Comparison of ENCODE assay signal across 9 cellular contexts in the genomic region with DNA sequence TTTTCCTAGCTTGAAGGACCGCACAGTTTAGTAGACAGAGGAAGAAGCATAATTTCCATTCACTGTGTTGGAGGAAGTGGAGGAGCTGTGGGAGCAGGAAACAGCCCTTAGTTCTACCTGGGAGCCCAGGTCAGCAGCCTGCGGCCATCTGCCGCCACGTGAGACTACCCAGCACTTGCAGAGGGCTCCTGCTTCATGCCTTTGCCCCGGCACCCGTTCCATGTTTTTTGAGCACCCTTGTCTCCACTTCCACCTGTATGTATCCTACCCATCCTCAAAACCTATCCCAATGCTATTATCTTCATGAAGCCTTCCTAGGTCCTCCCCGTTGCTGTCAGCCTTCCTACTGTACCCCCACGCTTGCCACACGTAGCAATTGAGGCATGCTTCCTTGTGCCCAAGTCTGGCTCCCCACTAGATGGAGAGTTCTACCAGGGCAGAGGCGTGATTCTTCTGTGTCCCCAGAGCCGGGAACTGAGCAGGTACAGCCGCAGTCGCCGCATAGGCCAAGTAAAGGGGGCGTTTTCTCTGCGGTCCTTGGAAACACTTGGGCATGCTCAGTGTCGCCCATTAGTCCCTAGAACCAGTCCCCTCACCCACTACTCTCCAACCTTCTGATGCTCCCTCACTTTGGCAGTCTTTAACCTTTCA. TPM values are rescaled to one million over a fixed set of nuclear protein-coding genes. Genes with fewer than 3 reads are reported as not detected.
DNase-seq lines count a peak whose midpoint lies in the region; ATAC-seq, FAIRE-seq and TF ChIP-seq lines count a peak whose summit lies in the region.
"Had no signal": no experiment of that assay in that cellular context is flagged by ENCODE, and none has a peak within 500 bp of the region (broad histone marks: within the 10 kb centered on the region; RNA-seq: fewer than 3 reads in every experiment).

No MANE protein-coding gene starts in this region.

- no peak for TF ChIP-seq RAD21 in IMR-90 (IDR thresholded peaks at IDR 0.05; ENCODE audit: low read length)

- H2BK20ac ChIP-seq in IMR-90 (ENCODE audit: low read depth, low read length), result no peak overlapping the region

- peak overlapping the region; percentile 85 to 89 for H4K8ac ChIP-seq in IMR-90 (ENCODE audit: low read depth in 2 of 2, low read length in 2 of 2)

- CTCF ChIA-PET in IMR-90 (lab: Yijun Ruan, JAX), result no interaction called here

- H2BK120ac ChIP-seq in IMR-90 (ENCODE audit: low read depth, low read length), result peak overlapping the region; percentile 54; the same call in 1 of the 2 replicates

- POLR2A ChIA-PET in IMR-90 (lab: Charles Lee; ENCODE audit: unreplicated experiment), result no interaction called here

- intact Hi-C loops in IMR-90 (cut with micrococcal nuclease) (no loop called here), kidney (cut with DNase I) (no loop called here)

- in situ Hi-C loops in IMR-90 (cut with MboI; ENCODE audit: low sequenced_read_pairs), result no loop called here
- in situ Hi-C loops in astrocyte of the cerebellum (cut with HindIII; ENCODE audit: low sequenced_read_pairs), result loop anchor here (10.0 kb wide), 2 partner anchors 55 to 265 kb away; a partner anchor contains a TSS

- H3K36me3 ChIP-seq in IMR-90 (ENCODE audit: control insufficient read depth, insufficient read depth, low read length) (no peaks in the 10 kb centered on the region), kidney (ENCODE audit: control insufficient read depth in 1 of 2, insufficient read depth in 2 of 2, low read length in 2 of 2) (no peaks in the 10 kb centered on the region), suprapubic skin (no peaks in the 10 kb centered on the region)

- H3K56ac ChIP-seq in IMR-90 (ENCODE audit: extremely low read depth, insufficient read depth, low read length), result peak overlapping the region; percentile 66; the same call in 1 of the 2 replicates

- H3K23ac ChIP-seq in IMR-90 (ENCODE audit: low read depth, low read length), result peak overlapping the region; percentile 62

- BruUV-seq in IMR-90 (replicated peaks; lab: Mats Ljungman, UMichigan), result no TSS peak

- 0 out of 2 replicates have a peak, but pooled peaks cover 10% of the 10 kb centered on the region for H3K9me1 ChIP-seq in IMR-90 (ENCODE audit: insufficient read depth, low read length)

- peaks cover 0 to 14% of the 10 kb centered on the region in 2 experiments; a peak in 2 of 4 replicates for H3K79me1 ChIP-seq in IMR-90 (ENCODE audit: low read depth in 1 of 2, low read length in 2 of 2)

- TF ChIP-seq POLR2A in IMR-90 (IDR thresholded peaks at IDR 0.05; ENCODE audit: low read depth, low read length), result no peak
- TF ChIP-seq POLR2A in suprapubic skin (IDR thresholded peaks at IDR 0.05), result no peak
- no peak for TF ChIP-seq POLR2A in H54 (IDR thresholded peaks at IDR 0.05; ENCODE audit: low read depth, low read length)

- ATAC-seq in GM21423 (IDR thresholded peaks at IDR 0.05; ENCODE audit: unreplicated experiment) (peak; percentile 15), IMR-90 (ENCODE audit: low read depth) (peak; percentile 28)

- H3K9ac ChIP-seq in IMR-90 (ENCODE audit: low read depth, low read length), result peak overlapping the region; percentile 89
- H3K9ac ChIP-seq in kidney (ENCODE audit: low read length in 2 of 2), result peak overlapping the region; percentile 74 to 84

- H2AK9ac ChIP-seq in IMR-90 (replicated peaks; ENCODE audit: low read depth, low read length, poor library complexity), result peak overlapping the region; percentile 94

- H3K4ac ChIP-seq in IMR-90 (ENCODE audit: low read depth, low read length), result peak overlapping the region; percentile 88

- H3K9me3 ChIP-seq in IMR-90 (ENCODE audit: control insufficient read depth, insufficient read depth, low read length) (no peaks in the 10 kb centered on the region), kidney (ENCODE audit: control insufficient read depth in 1 of 2, low read length in 2 of 2) (no peaks in the 10 kb centered on the region), suprapubic skin (no peaks in the 10 kb centered on the region)

- dilution Hi-C loops in IMR-90 (cut with HindIII; ENCODE audit: low sequenced_read_pairs, unreplicated experiment), result no loop called here

- peak overlapping the region; percentile 81 for H4K91ac ChIP-seq in IMR-90 (ENCODE audit: insufficient read depth, low read depth, low read length)

- H3K4me1 ChIP-seq in IMR-90 (ENCODE audit: control insufficient read depth, insufficient read depth, low read length), result peaks cover 18% of the 10 kb centered on the region
- peaks cover 16 to 18% of the 10 kb centered on the region in 2 donors for H3K4me1 ChIP-seq in kidney (ENCODE audit: control insufficient read depth in 1 of 2, insufficient read depth in 1 of 2, low read depth in 1 of 2, low read length in 2 of 2)
- peaks cover 57% of the 10 kb centered on the region for H3K4me1 ChIP-seq in suprapubic skin

- DNase-seq in DMS79 treated with DMSO at 0.1 percent for 48 hours (lab: John Stamatoyannopoulos, UW) (peak; percentile 92), IMR-90 (no peak), astrocyte of the cerebellum (ENCODE audit: low read depth) (no peak), kidney (no peak), suprapubic skin (ENCODE audit: low spot score in 2 of 2) (no peak), NCI-H1092 (lab: John Stamatoyannopoulos, UW) (no peak), H54 (ENCODE audit: insufficient read length, low spot score) (no peak)

- peak overlapping the region; percentile 65; the same call in 2 of the 3 replicates for H2BK15ac ChIP-seq in IMR-90 (ENCODE audit: low read depth, low read length)

- H3K4me3 ChIP-seq in IMR-90 (ENCODE audit: insufficient read depth, low read depth, low read length), result peak overlapping the region; percentile 88
- H3K4me3 ChIP-seq in astrocyte of the cerebellum (ENCODE audit: low read depth, low read length), result peak overlapping the region; percentile 72
- peak overlapping the region; percentile 78 to 87 for H3K4me3 ChIP-seq in kidney (ENCODE audit: low read length in 2 of 2)
- peak overlapping the region; percentile 81 for H3K4me3 ChIP-seq in suprapubic skin

- H4K20me1 ChIP-seq in IMR-90 (ENCODE audit: insufficient read depth, low read length), result no peaks in the 10 kb centered on the region

- FAIRE-seq in kidney (lab: Jason Lieb, UNC) (no peak), H54 (lab: Jason Lieb, UNC) (no peak)
- FAIRE-seq: TTC549 had no signal

- TF ChIP-seq EP300 in suprapubic skin (IDR thresholded peaks at IDR 0.05), result no peak

- H2BK5ac ChIP-seq in IMR-90 (ENCODE audit: low read depth, low read length, poor library complexity, severe bottlenecking), result peak overlapping the region; percentile 69

- 39% methylated on average over 11 of the region's 17 CpGs; no CpG with 5 or more reads in 1 of the 2 experiments for WGBS in IMR-90 (ENCODE audit: extremely low coverage in 2 of 2, insufficient read length in 1 of 2), 2 experiments
- WGBS in suprapubic skin, result 27% methylated on average over 17 of the region's 17 CpGs

- H3K18ac ChIP-seq in IMR-90 (ENCODE audit: low read depth, low read length), result peak overlapping the region; percentile 79

- H3K27ac ChIP-seq in IMR-90 (ENCODE audit: insufficient read depth, low read length), result peak overlapping the region; percentile 79
- peak overlapping the region; percentile 71 to 78 for H3K27ac ChIP-seq in kidney (ENCODE audit: low read depth in 2 of 2, low read length in 2 of 2)
- peak overlapping the region; percentile 89 for H3K27ac ChIP-seq in suprapubic skin

- H2AK5ac ChIP-seq in IMR-90 (ENCODE audit: low read depth, low read length), result peak overlapping the region; percentile 54; the same call in 1 of the 2 replicates

- peak overlapping the region; percentile 93; the same call in 1 of the 2 replicates for H3K14ac ChIP-seq in IMR-90 (replicated peaks; ENCODE audit: low read depth, low read length)

- no peak for TF ChIP-seq CTCF in IMR-90 (conservative IDR thresholded peaks at IDR 0.05; ENCODE audit: low read depth, low read length)
- TF ChIP-seq CTCF in astrocyte of the cerebellum (IDR thresholded peaks at IDR 0.05; ENCODE audit: low read depth, low read length, missing control alignments), result no peak
- TF ChIP-seq CTCF in kidney (IDR thresholded peaks at IDR 0.05; ENCODE audit: borderline replicate concordance, extremely low read depth, insufficient read depth), result no peak
- no peak for TF ChIP-seq CTCF in suprapubic skin (IDR thresholded peaks at IDR 0.05)

- H2AFZ ChIP-seq in IMR-90 (replicated peaks; ENCODE audit: low read length, poor library complexity), result peak overlapping the region; percentile 95

- H4K5ac ChIP-seq in IMR-90 (ENCODE audit: low read depth, low read length), result peak overlapping the region; percentile 56; the same call in 1 of the 2 replicates

- no peaks in the 10 kb centered on the region for H3K27me3 ChIP-seq in IMR-90 (ENCODE audit: control insufficient read depth, insufficient read depth, low read length)
- H3K27me3 ChIP-seq in suprapubic skin, result no peaks in the 10 kb centered on the region

- peak overlapping the region; percentile 97 for H3K4me2 ChIP-seq in IMR-90 (ENCODE audit: low read depth, low read length)

RNA-seq across cellular contexts. Expression of a gene that starts 1.9 kb away (rescaled TPM):
- total RNA-seq in IMR-90 (2012; rRNA removed) (1.9 and 2.0 TPM in 2 replicates), kidney (12.6 TPM), suprapubic skin (10 to 100 TPM; 59.2 to 95.4 (median 84.5) TPM)
- polyA plus RNA-seq in IMR-90 (2012; rRNA removed) (6.2 and 6.6 TPM in 2 replicates), kidney (ENCODE audit: insufficient read depth, low read depth, low replicate concordance) (2.0 TPM)
- polyA plus RNA-seq in IMR-90 (2012; cell fraction: cytosol; rRNA removed), result 3.6 and 12.7 TPM in 2 replicates
- polyA plus RNA-seq in IMR-90 (2012; cell fraction: nucleus; rRNA removed; ENCODE audit: low replicate concordance), result 19.1 and 30.0 TPM in 2 replicates

RNA-seq across cellular contexts. Expression of a gene that starts 38.0 kb away (rescaled TPM):
- total RNA-seq in IMR-90 (2012; rRNA removed) (1.4 and 1.7 TPM in 2 replicates), kidney (24.3 TPM), suprapubic skin (1 to 10 TPM; 1.6 to 7.8 (median 3.7) TPM)
- polyA plus RNA-seq in IMR-90 (2012; rRNA removed) (4.3 and 4.6 TPM in 2 replicates), kidney (ENCODE audit: insufficient read depth, low read depth, low replicate concordance) (35.6 TPM)
- 4.3 and 4.7 TPM in 2 replicates for polyA plus RNA-seq in IMR-90 (2012; cell fraction: cytosol; rRNA removed)
- 11.7 and 31.3 TPM in 2 replicates for polyA plus RNA-seq in IMR-90 (2012; cell fraction: nucleus; rRNA removed; ENCODE audit: low replicate concordance)

RNA-seq across cellular contexts. Expression of a gene that starts 50.4 kb away (rescaled TPM):
- total RNA-seq in IMR-90 (2012; rRNA removed), result 57.2 and 60.8 TPM in 2 replicates
- 52.3 and 74.7 TPM in 2 replicates for polyA plus RNA-seq in IMR-90 (2012; rRNA removed)
- polyA plus RNA-seq in IMR-90 (2012; cell fraction: cytosol; rRNA removed), result 67.7 and 79.7 TPM in 2 replicates
- 31.2 and 77.9 TPM in 2 replicates for polyA plus RNA-seq in IMR-90 (2012; cell fraction: nucleus; rRNA removed; ENCODE audit: low replicate concordance)
- total RNA-seq in kidney, result 25.1 TPM
- polyA plus RNA-seq in kidney (ENCODE audit: insufficient read depth, low read depth, low replicate concordance), result 32.5 TPM
- 10 to 100 TPM; 21.4 to 51.4 (median 41.0) TPM for total RNA-seq in suprapubic skin

RNA-seq across cellular contexts. Expression of a gene that starts 54.6 kb away (rescaled TPM):
- total RNA-seq in IMR-90 (2012; rRNA removed) (72.1 and 80.3 TPM in 2 replicates), kidney (156 TPM), suprapubic skin (100 to 1,000 TPM in 3 of 4 donors, 10 to 100 TPM in 1; 95.2 to 193 (median 150) TPM)
- polyA plus RNA-seq in IMR-90 (2012; rRNA removed) (169 and 209 TPM in 2 replicates), kidney (ENCODE audit: insufficient read depth, low read depth, low replicate concordance) (636 TPM)
- polyA plus RNA-seq in IMR-90 (2012; cell fraction: cytosol; rRNA removed), result 211 and 228 TPM in 2 replicates
- 173 and 195 TPM in 2 replicates for polyA plus RNA-seq in IMR-90 (2012; cell fraction: nucleus; rRNA removed; ENCODE audit: low replicate concordance)

RNA-seq across cellular contexts. Expression of a gene that starts 59.6 kb away (rescaled TPM):
- total RNA-seq in IMR-90 (2012; rRNA removed) (18.9 and 21.0 TPM in 2 replicates), kidney (24.0 TPM), suprapubic skin (10 to 100 TPM; 27.8 to 64.4 (median 39.8) TPM)
- polyA plus RNA-seq in IMR-90 (2012; rRNA removed) (32.2 and 38.0 TPM in 2 replicates), kidney (ENCODE audit: insufficient read depth, low read depth, low replicate concordance) (15.9 TPM)
- 23.4 and 39.1 TPM in 2 replicates for polyA plus RNA-seq in IMR-90 (2012; cell fraction: cytosol; rRNA removed)
- polyA plus RNA-seq in IMR-90 (2012; cell fraction: nucleus; rRNA removed; ENCODE audit: low replicate concordance), result 133 and 182 TPM in 2 replicates
